ENCODE assay signal across 13 cellular contexts in genomic region chr5:113122053-113122452, GRCh38.
DNase-seq lines count a peak whose midpoint lies in the region; ATAC-seq and TF ChIP-seq lines count a peak whose summit lies in the region.
"Had no signal": no experiment of that assay in that cellular context is flagged by ENCODE, and none has a peak within 500 bp of the region (broad histone marks: within the 10 kb centered on the region; RNA-seq: fewer than 3 reads in every experiment).

No MANE protein-coding gene starts in this region.

- peaks cover 0 to 8% of the 10 kb centered on the region in 2 donors for H3K4me1 ChIP-seq in left lung

- no peaks in the 10 kb centered on the region for H3K9me3 ChIP-seq in left lung
- H3K9me3 ChIP-seq: neutrophil had no signal

- peak; percentile 70 for DNase-seq in AG04449 (ENCODE audit: low read depth, low spot score)
- peak; percentile 80 for DNase-seq in HT1080 (ENCODE audit: low read depth)
- DNase-seq in epithelial cell of prostate (ENCODE audit: low read depth, low spot score): peak; percentile 8
- no peak for DNase-seq in left lung
- DNase-seq in central memory CD4-positive, alpha-beta T cell: no peak
- DNase-seq in DMS 273 treated with DMSO at 0.1 percent for 48 hours (lab: John Stamatoyannopoulos, UW): no peak
- no peak for DNase-seq in HT-29 (ENCODE audit: low spot score)
- no peak for DNase-seq in A172 (ENCODE audit: low spot score)
- DNase-seq: ACHN, caudate nucleus, NCI-H1048 had no signal

- H3K4me3 ChIP-seq in AG04449 (ENCODE audit: low read depth, low read length) (no peak overlapping the region), left lung (no peak overlapping the region)
- H3K4me3 ChIP-seq: lung had no signal

- POLR2A ChIA-PET in AG04449 (lab: Yijun Ruan, JAX): no interaction called here

- TF ChIP-seq CTCF in AG04449 (IDR thresholded peaks at IDR 0.05; ENCODE audit: insufficient read depth, low read length, missing control alignments) (no peak), left lung (IDR thresholded peaks at IDR 0.05) (no peak)

- no peaks in the 10 kb centered on the region for H3K27me3 ChIP-seq in left lung

- peak; percentile 16 for ATAC-seq in left lung

- H3K36me3 ChIP-seq in left lung: no peaks in the 10 kb centered on the region
- H3K36me3 ChIP-seq: neutrophil had no signal

- CTCF ChIA-PET in AG04449 (lab: Yijun Ruan, JAX): interaction anchor here (1.3 kb wide), 1 partner anchor 11 kb away, joined by 5 read pairs; no protein-coding TSS in a partner anchor

- H3K27ac ChIP-seq in epithelial cell of prostate: peak overlapping the region; percentile 83
- H3K27ac ChIP-seq in left lung: no peak overlapping the region
- H3K27ac ChIP-seq: neutrophil had no signal

- intact Hi-C loops in left lung (cut with DNase I): no loop called here

Comparison
In these comparisons a context has a peak if more than half of its experiments do, and no peak if none do; other contexts are left out.
1. DNase-seq: peak in AG04449 (single experiment), HT1080 (single experiment) and epithelial cell of prostate (single experiment); none in left lung (0 of 2), central memory CD4-positive, alpha-beta T cell (single experiment), DMS 273 treated with DMSO at 0.1 percent for 48 hours (single experiment), HT-29 (single experiment) and A172 (single experiment).